11 cellular contexts compared by ENCODE assay signal in the genomic region with DNA sequence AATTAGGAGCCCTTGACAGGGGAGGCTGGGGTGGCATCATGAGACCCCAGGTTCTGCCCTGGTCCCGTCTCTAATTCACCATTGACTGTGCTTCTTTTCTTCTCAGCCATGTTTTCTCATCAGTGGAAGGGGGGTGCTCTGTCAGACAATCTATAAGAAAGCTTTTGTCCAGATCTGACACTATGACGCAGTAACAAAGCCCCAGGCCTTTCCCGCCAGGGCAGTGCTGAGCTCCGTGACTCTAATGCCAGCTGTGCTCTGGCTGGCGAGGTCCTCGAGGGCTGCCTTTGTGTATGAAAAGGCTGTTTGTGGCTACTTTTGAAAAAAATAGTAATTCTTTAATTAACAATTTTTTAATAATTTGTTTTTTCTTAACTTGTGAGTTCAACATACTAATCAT. TPM values are rescaled to one million over a fixed set of nuclear protein-coding genes. Genes with fewer than 3 reads are reported as not detected.
DNase-seq lines count a peak whose midpoint lies in the region; ATAC-seq and TF ChIP-seq lines count a peak whose summit lies in the region.
"Had no signal": no experiment of that assay in that cellular context is flagged by ENCODE, and none has a peak within 500 bp of the region (broad histone marks: within the 10 kb centered on the region; RNA-seq: fewer than 3 reads in every experiment).

No MANE protein-coding gene starts in this region.

- CTCF ChIA-PET in activated B cell treated with CpG ODN at 0.5 μM for 24 hours (lab: Charles Lee): no interaction called here

- H3K4me3 Mint-ChIP-seq in activated B cell treated with CpG ODN at 0.5 μM for 24 hours: no peak overlapping the region

- H3K4me1 Mint-ChIP-seq in activated B cell treated with CpG ODN at 0.5 μM for 24 hours: peaks cover 43% of the 10 kb centered on the region

- intact Hi-C loops in activated B cell treated with CpG ODN at 0.5 μM for 24 hours (cut with micrococcal nuclease): no loop called here

- H3K36me3 ChIP-seq in KOPT-K1 (ENCODE audit: insufficient read depth, low read length): peaks cover 21% of the 10 kb centered on the region; the same call in 1 of the 2 replicates
- H3K36me3 ChIP-seq in effector memory CD4-positive, alpha-beta T cell (ENCODE audit: control insufficient read depth, insufficient read depth, low read length): peaks cover 16% of the 10 kb centered on the region

- H3K9me3 ChIP-seq in KOPT-K1 (ENCODE audit: insufficient read depth, low read length, poor library complexity, severe bottlenecking): no peaks in the 10 kb centered on the region
- H3K9me3 ChIP-seq in effector memory CD4-positive, alpha-beta T cell (ENCODE audit: control insufficient read depth, low read length): no peaks in the 10 kb centered on the region

- no peak for TF ChIP-seq CTCF in activated B cell treated with CpG ODN at 0.5 μM for 24 hours (IDR thresholded peaks at IDR 0.05)

- DNase-seq in activated B cell treated with CpG ODN at 0.5 μM for 24 hours (no peak), putamen (ENCODE audit: low spot score) (peak; percentile 52)
- no peak for DNase-seq in effector memory CD4-positive, alpha-beta T cell
- DNase-seq in effector CD4-positive, alpha-beta T cell: no peak
- DNase-seq: foreskin fibroblast; mesenchymal stem cell; Right ventricle myocardium superior; stimulated activated CD8-positive, alpha-beta memory T cell treated with anti-CD3 and anti-CD28 coated beads, Interleukin-4, amount 100 ng/mL, for 48 hours had no signal

- ATAC-seq in activated B cell treated with CpG ODN at 0.5 μM for 24 hours (ENCODE audit: low read depth) (no peak), GM19397 (IDR thresholded peaks at IDR 0.05; ENCODE audit: unreplicated experiment) (no peak), HG03196 (IDR thresholded peaks at IDR 0.05; ENCODE audit: unreplicated experiment) (no peak)

- no peaks in the 10 kb centered on the region for H3K9me3 Mint-ChIP-seq in activated B cell treated with CpG ODN at 0.5 μM for 24 hours

- no peaks in the 10 kb centered on the region for H3K36me3 Mint-ChIP-seq in activated B cell treated with CpG ODN at 0.5 μM for 24 hours (ENCODE audit: low read depth)

- H3K27ac ChIP-seq in KOPT-K1 (ENCODE audit: low read depth, low read length, poor library complexity, severe bottlenecking): peak overlapping the region; percentile 92
- H3K27ac ChIP-seq in effector memory CD4-positive, alpha-beta T cell (ENCODE audit: insufficient read depth, low read length, poor library complexity, severe bottlenecking): peak overlapping the region; percentile 93

- H3K27ac Mint-ChIP-seq in activated B cell treated with CpG ODN at 0.5 μM for 24 hours: peak overlapping the region; percentile 56

- H3K27me3 Mint-ChIP-seq in activated B cell treated with CpG ODN at 0.5 μM for 24 hours: no peaks in the 10 kb centered on the region

- H3K4me1 ChIP-seq in effector memory CD4-positive, alpha-beta T cell (ENCODE audit: control insufficient read depth, insufficient read depth, low read length, poor library complexity, severe bottlenecking): peaks cover 41% of the 10 kb centered on the region

- POLR2A ChIA-PET in activated B cell treated with CpG ODN at 0.5 μM for 24 hours (lab: Charles Lee): no interaction called here

- H3K4me3 ChIP-seq in effector memory CD4-positive, alpha-beta T cell (ENCODE audit: insufficient read depth, low read depth, low read length, poor library complexity, severe bottlenecking): peak overlapping the region; percentile 96

- no peaks in the 10 kb centered on the region for H3K27me3 ChIP-seq in effector memory CD4-positive, alpha-beta T cell (replicated peaks; ENCODE audit: control insufficient read depth, insufficient read depth, low read length, poor library complexity, severe bottlenecking)

RNA-seq across cellular contexts. Expression of a gene that starts 3.2 kb away (rescaled TPM):
- 6.7 and 12.0 TPM in 2 replicates for total RNA-seq in activated B cell treated with CpG ODN at 0.5 μM for 24 hours

RNA-seq across cellular contexts. Expression of a gene that starts 22.8 kb away (rescaled TPM):
- total RNA-seq in activated B cell treated with CpG ODN at 0.5 μM for 24 hours: 76.4 and 77.8 TPM in 2 replicates

RNA-seq across cellular contexts. Expression of a gene that starts 50.5 kb away (rescaled TPM):
- total RNA-seq in activated B cell treated with CpG ODN at 0.5 μM for 24 hours: 8.2 and 8.7 TPM in 2 replicates
